Comparison of ENCODE assay signal across 22 cellular contexts in the genomic region with DNA sequence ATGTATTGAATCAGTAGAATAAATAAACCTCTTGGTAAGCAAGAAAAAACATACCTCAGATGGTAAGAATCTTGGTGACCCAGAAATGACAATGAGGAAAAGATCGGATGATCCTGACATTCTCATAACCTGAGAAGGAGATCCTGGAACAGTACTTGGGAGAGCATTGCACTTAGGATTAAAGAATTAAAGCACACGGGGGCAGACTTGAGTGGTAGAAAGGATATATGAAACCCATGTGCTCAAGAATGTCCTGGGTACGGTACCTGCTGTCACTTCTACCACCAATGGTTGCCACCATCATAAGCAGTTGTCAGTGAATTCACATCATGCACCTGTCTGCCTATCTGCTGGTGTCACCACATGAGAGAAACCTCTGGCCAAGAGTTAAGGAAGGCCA.
"Had no signal": no experiment of that assay in that cellular context is flagged by ENCODE, and none has a peak within 500 bp of the region (broad histone marks: within the 10 kb centered on the region; RNA-seq: fewer than 3 reads in every experiment).

No MANE protein-coding gene starts in this region.

- DNase-seq: islet precursor cell; left ventricle myocardium inferior; midbrain; mucosa of descending colon; naive thymus-derived CD4-positive, alpha-beta T cell; ovary; stimulated activated CD4-positive, alpha-beta T cell treated with anti-CD3 and anti-CD28 coated beads, Interleukin-12 subunit alpha, Interleukin-12 subunit beta, amount 100 ng/mL, for 4 hours; stimulated activated CD4-positive, alpha-beta T cell treated with anti-CD3 and anti-CD28 coated beads, Interleukin-15, amount 100 ng/mL, for 24 hours; stimulated activated CD4-positive, alpha-beta T cell treated with anti-CD3 and anti-CD28 coated beads, Interleukin-2, amount 100 ng/mL, for 24 hours; stimulated activated CD4-positive, alpha-beta T cell treated with anti-CD3 and anti-CD28 coated beads, Interleukin-4, amount 100 ng/mL, for 1 hour; stimulated activated naive B cell treated with anti-CD40 and anti-IgM and Interleukin-4, amounts not matched to agents 10 μg/mL and 1 μg/mL and 100 μg/mL, for 72 hours; stimulated activated naive CD8-positive, alpha-beta T cell treated with anti-CD3 and anti-CD28 coated beads, Interleukin-15, Interleukin-2, amounts not matched to agents 100 U/mL and 50 U/mL, for 24 hours; stomach; testis; thyroid gland; transverse colon; upper lobe of left lung had no signal

- H3K9me3 ChIP-seq: left ventricle myocardium inferior, mucosa of descending colon, ovary, right atrium auricular region, stomach, testis, thyroid gland, transverse colon, upper lobe of left lung, vagina had no signal

- H3K4me3 ChIP-seq: left ventricle myocardium inferior, mucosa of descending colon, ovary, right atrium auricular region, skin epidermis, stomach, testis, thyroid gland, transverse colon, upper lobe of left lung, vagina had no signal

- H3K4me1 ChIP-seq: left ventricle myocardium inferior, right atrium auricular region, stomach, testis, thyroid gland, transverse colon, upper lobe of left lung, vagina had no signal

- H3K27me3 ChIP-seq: ovary, right atrium auricular region, testis, thyroid gland, upper lobe of left lung, vagina had no signal

- H3K36me3 ChIP-seq: left ventricle myocardium inferior, ovary, right atrium auricular region, stomach, thyroid gland, transverse colon, upper lobe of left lung, vagina had no signal

- ATAC-seq: mucosa of descending colon; naive thymus-derived CD4-positive, alpha-beta T cell; natural killer cell treated with Interleukin-12 subunit alpha and Interleukin-12 subunit beta and Interleukin-15 and Interleukin-18, amount 100 ng/mL, for 72 hours; sciatic nerve; stimulated activated naive B cell treated with anti-CD40 and anti-IgM and Interleukin-4, amounts not matched to agents 10 μg/mL and 1 μg/mL and 100 μg/mL, for 72 hours; stimulated activated naive CD8-positive, alpha-beta T cell treated with anti-CD3 and anti-CD28 coated beads, Interleukin-15, Interleukin-2, amounts not matched to agents 100 U/mL and 50 U/mL, for 24 hours had no signal

- H3K27ac ChIP-seq: left ventricle myocardium inferior, ovary, right atrium auricular region, skin epidermis, stomach, testis, thyroid gland, transverse colon, upper lobe of left lung, vagina had no signal
